Comparison of ENCODE assay signal across 9 cellular contexts in the genomic region with DNA sequence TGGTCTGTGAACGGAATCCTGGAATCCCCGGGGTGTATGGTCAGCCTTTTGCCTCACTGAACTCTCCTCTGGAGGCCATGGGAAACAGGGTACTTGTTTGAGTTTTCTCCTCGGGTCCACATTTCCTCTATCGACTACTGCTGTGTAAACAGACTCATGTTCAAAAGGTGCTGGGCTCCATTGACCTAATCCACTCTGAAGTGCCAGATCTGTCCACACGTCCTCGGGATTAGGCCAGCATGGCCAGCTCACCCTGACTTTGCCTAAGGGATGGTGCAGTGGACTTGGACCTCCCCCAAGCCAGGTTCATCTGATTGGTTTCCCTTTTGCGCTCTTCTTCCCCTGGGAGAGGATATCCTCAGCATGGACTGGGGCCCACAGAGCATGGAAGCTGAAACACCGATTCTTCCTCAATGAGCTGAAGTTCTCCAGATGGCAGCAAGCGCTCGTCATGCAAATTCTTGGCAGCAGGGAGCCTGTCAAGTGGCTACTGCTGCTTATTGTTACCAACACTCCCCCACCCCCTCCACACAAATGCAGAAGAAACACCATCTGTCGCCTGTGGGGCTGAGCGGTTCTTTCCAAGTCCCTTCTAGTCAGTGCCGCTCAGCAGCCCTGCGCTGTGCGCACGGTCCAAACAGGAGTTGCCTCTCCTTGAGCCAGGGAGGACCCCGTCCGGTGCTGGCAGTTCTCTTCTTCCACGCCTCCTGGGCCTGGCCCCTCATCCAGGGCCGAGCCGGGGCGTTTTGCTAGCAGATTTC.
A peak's percentile ranks its signal among the peaks of the same experiment; 100 is the strongest.
DNase-seq lines count a peak whose midpoint lies in the region; FAIRE-seq and TF ChIP-seq lines count a peak whose summit lies in the region.
"Had no signal": no experiment of that assay in that cellular context is flagged by ENCODE, and none has a peak within 500 bp of the region (broad histone marks: within the 10 kb centered on the region; RNA-seq: fewer than 3 reads in every experiment).

No MANE protein-coding gene starts in this region.

- TF ChIP-seq CTCF in D721Med (IDR thresholded peaks at IDR 0.05; ENCODE audit: insufficient read depth, missing control alignments) (peak; percentile 31), HFF-Myc (IDR thresholded peaks at IDR 0.05; ENCODE audit: low read depth, low read length, missing control alignments) (no peak), brain microvascular endothelial cell (IDR thresholded peaks at IDR 0.05; ENCODE audit: low read depth, low read length, missing control alignments) (peak; percentile 28), sigmoid colon (IDR thresholded peaks at IDR 0.05) (peak in 3 of 4 experiments; percentile 19 to 23 (median 20))

- H3K4me1 ChIP-seq in iPS-18a (ENCODE audit: control insufficient read depth, low read depth, low read length) (peaks cover 19% of the 10 kb centered on the region), sigmoid colon (peaks cover 2 to 21% (median 16%) of the 10 kb centered on the region in 4 donors)

- peak; percentile 20 to 21 for TF ChIP-seq POLR2A in sigmoid colon (IDR thresholded peaks at IDR 0.05)

- FAIRE-seq in D721Med (lab: Jason Lieb, UNC) = peak; percentile 78
- FAIRE-seq: keratinocyte had no signal

- H3K4me3 ChIP-seq in HFF-Myc (replicated peaks; ENCODE audit: low read depth, low read length) = peak overlapping the region; percentile 25
- H3K4me3 ChIP-seq in brain microvascular endothelial cell (ENCODE audit: low read depth, low read length) = no peak overlapping the region
- H3K4me3 ChIP-seq in iPS-18a (ENCODE audit: low read length) = peak overlapping the region; percentile 23
- H3K4me3 ChIP-seq in sigmoid colon = peak overlapping the region; percentile 19 to 44 (median 42)

- H3K9me3 ChIP-seq in iPS-18a (ENCODE audit: control insufficient read depth, low read depth, low read length) (no peaks in the 10 kb centered on the region), sigmoid colon (no peaks in the 10 kb centered on the region)

- no peaks in the 10 kb centered on the region for H3K27me3 ChIP-seq in brain microvascular endothelial cell (replicated peaks)
- peaks cover 11% of the 10 kb centered on the region for H3K27me3 ChIP-seq in iPS-18a (ENCODE audit: control insufficient read depth, insufficient read depth, low read length)
- no peaks in the 10 kb centered on the region for H3K27me3 ChIP-seq in sigmoid colon

- DNase-seq in D721Med (ENCODE audit: insufficient read length, low spot score) (peak; percentile 40), HFF-Myc (ENCODE audit: extremely low read depth, low read depth) (peak; percentile 87), NCI-H2081 treated with DMSO at 0.1 percent for 48 hours (lab: John Stamatoyannopoulos, UW) (peak; percentile 32), brain microvascular endothelial cell (peak; percentile 93), sigmoid colon (peak; percentile 97), KBM-7 (no peak)
- no peak for DNase-seq in activated effector memory CD4-positive, alpha-beta T cell treated with Interleukin-2 at 50 U/mL for 16 hours

- intact Hi-C loops in sigmoid colon (cut with DNase I) = loop anchor here (1.0 to 10.0 kb wide), 5 partner anchors 32 to 294 kb away; no protein-coding TSS in a partner anchor

- H3K27ac ChIP-seq in brain microvascular endothelial cell = peak overlapping the region; percentile 98
- H3K27ac ChIP-seq in iPS-18a (ENCODE audit: low read length) = no peak overlapping the region
- peak overlapping the region; percentile 76 to 91 (median 88) for H3K27ac ChIP-seq in sigmoid colon

- no peaks in the 10 kb centered on the region for H3K36me3 ChIP-seq in brain microvascular endothelial cell (replicated peaks)
- no peaks in the 10 kb centered on the region for H3K36me3 ChIP-seq in iPS-18a (ENCODE audit: control insufficient read depth, low read depth, low read length)
- H3K36me3 ChIP-seq in sigmoid colon = no peaks in the 10 kb centered on the region

- H3K9ac ChIP-seq in iPS-18a (ENCODE audit: low read length) = no peak overlapping the region

- in situ Hi-C loops in brain microvascular endothelial cell (cut with HindIII; ENCODE audit: low pct_ligation_motif_present, low sequenced_read_pairs) = no loop called here
- in situ Hi-C loops in KBM-7 (cut with MboI; ENCODE audit: low pct_unique_long_range_greater_than_20kb, low sequenced_read_pairs) = no loop called here

- peak; percentile 85 to 99 (median 94) for TF ChIP-seq EP300 in sigmoid colon (IDR thresholded peaks at IDR 0.05)

- 47 to 77% methylated on average over 22 of the region's 22 CpGs for WGBS in sigmoid colon, 2 donors

Comparison
In these comparisons a context has a peak if more than half of its experiments do, and no peak if none do; other contexts are left out.
1. DNase-seq: peak in D721Med (single experiment), HFF-Myc (single experiment), NCI-H2081 treated with DMSO at 0.1 percent for 48 hours (single experiment), brain microvascular endothelial cell (single experiment) and sigmoid colon (single experiment); none in KBM-7 (single experiment) and activated effector memory CD4-positive, alpha-beta T cell treated with Interleukin-2 at 50 U/mL for 16 hours (single experiment).